2 cellular contexts compared by ENCODE assay signal in the genomic region with DNA sequence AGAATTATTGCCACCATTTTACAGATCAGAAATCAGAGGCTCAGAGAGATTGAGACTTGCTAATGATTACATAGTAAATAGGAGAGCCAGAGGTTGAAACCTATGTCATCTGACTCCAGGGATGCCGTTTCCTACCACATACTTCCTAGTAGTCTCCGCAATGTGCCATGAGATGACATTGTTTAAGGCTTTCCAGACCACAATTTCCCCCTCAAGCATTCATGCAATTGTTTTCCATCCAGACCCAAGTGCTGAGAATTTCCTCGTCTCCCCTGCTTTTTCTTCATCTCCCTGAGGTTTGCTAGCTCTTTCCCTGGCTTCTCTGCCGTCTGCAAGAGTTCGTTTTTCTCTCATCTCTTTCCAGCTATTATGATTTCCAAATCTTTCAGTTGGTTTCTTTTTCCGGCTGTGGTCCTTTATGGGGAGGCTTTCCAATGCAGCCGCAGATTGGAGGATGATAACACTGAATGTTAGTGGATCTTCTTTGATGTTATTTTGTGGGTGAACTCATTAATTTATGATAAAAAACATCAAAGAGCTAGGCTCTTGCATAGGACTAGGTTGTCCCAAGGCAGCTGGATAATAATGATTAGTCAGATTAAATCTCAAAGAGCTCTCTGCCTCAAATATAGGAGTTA.
TF ChIP-seq lines count a peak whose summit lies in the region.

No MANE protein-coding gene starts in this region.

TF ChIP-seq in SK-N-SH, 30 proteins besides CTCF, POLR2A, EP300 and RAD21:
- no peak for TF ChIP-seq RXRA (IDR thresholded peaks at IDR 0.05; ENCODE audit: borderline replicate concordance, low read depth)
- TF ChIP-seq RCOR1 (IDR thresholded peaks at IDR 0.05; ENCODE audit: low read length): no peak
- TF ChIP-seq EZH2phosphoT487 (IDR thresholded peaks at IDR 0.05; ENCODE audit: borderline replicate concordance, low read depth): no peak
- no peak for TF ChIP-seq NRF1 (IDR thresholded peaks at IDR 0.05; ENCODE audit: low read depth, low read length)
- no peak for TF ChIP-seq GATA2 (CRISPR knock-in tag; IDR thresholded peaks at IDR 0.05)
- no peak for TF ChIP-seq JUND (IDR thresholded peaks at IDR 0.05)
- TF ChIP-seq NFIC (IDR thresholded peaks at IDR 0.05; ENCODE audit: borderline replicate concordance): no peak
- no peak for TF ChIP-seq FOXM1 (IDR thresholded peaks at IDR 0.05; ENCODE audit: low read depth)
- TF ChIP-seq GABPA (IDR thresholded peaks at IDR 0.05; ENCODE audit: low read depth): no peak
- no peak for TF ChIP-seq SIN3A (IDR thresholded peaks at IDR 0.05; ENCODE audit: borderline replicate concordance, low read depth, low read length)

TF ChIP-seq in SK-N-SH treated with all-trans-retinoic acid at 6 μM for 48 hours, 23 proteins besides CTCF, POLR2A, EP300 and RAD21:
- TF ChIP-seq BACH2 (CRISPR knock-in tag; IDR thresholded peaks at IDR 0.05; ENCODE audit: borderline replicate concordance) (no peak), ZNF8 (CRISPR knock-in tag; IDR thresholded peaks at IDR 0.05) (no peak), ESRRG (CRISPR knock-in tag; IDR thresholded peaks at IDR 0.05) (no peak), ARNTL (CRISPR knock-in tag; IDR thresholded peaks at IDR 0.05; ENCODE audit: borderline replicate concordance, low read depth) (no peak), TOX (CRISPR knock-in tag; IDR thresholded peaks at IDR 0.05; ENCODE audit: borderline replicate concordance) (no peak), GLIS3 (CRISPR knock-in tag; IDR thresholded peaks at IDR 0.05) (no peak), ZFP30 (CRISPR knock-in tag; IDR thresholded peaks at IDR 0.05) (no peak), ZNF70 (CRISPR knock-in tag; IDR thresholded peaks at IDR 0.05) (no peak), ZC3H10 (CRISPR knock-in tag; IDR thresholded peaks at IDR 0.05) (no peak), OSR1 (CRISPR knock-in tag; IDR thresholded peaks at IDR 0.05) (no peak), ZFP3 (CRISPR knock-in tag; IDR thresholded peaks at IDR 0.05) (no peak)
- TF ChIP-seq, protein P1, sequence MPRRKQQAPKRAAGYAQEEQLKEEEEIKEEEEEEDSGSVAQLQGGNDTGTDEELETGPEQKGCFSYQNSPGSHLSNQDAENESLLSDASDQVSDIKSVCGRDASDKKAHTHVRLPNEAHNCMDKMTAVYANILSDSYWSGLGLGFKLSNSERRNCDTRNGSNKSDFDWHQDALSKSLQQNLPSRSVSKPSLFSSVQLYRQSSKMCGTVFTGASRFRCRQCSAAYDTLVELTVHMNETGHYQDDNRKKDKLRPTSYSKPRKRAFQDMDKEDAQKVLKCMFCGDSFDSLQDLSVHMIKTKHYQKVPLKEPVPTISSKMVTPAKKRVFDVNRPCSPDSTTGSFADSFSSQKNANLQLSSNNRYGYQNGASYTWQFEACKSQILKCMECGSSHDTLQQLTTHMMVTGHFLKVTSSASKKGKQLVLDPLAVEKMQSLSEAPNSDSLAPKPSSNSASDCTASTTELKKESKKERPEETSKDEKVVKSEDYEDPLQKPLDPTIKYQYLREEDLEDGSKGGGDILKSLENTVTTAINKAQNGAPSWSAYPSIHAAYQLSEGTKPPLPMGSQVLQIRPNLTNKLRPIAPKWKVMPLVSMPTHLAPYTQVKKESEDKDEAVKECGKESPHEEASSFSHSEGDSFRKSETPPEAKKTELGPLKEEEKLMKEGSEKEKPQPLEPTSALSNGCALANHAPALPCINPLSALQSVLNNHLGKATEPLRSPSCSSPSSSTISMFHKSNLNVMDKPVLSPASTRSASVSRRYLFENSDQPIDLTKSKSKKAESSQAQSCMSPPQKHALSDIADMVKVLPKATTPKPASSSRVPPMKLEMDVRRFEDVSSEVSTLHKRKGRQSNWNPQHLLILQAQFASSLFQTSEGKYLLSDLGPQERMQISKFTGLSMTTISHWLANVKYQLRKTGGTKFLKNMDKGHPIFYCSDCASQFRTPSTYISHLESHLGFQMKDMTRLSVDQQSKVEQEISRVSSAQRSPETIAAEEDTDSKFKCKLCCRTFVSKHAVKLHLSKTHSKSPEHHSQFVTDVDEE (CRISPR knock-in tag; IDR thresholded peaks at IDR 0.05): no peak
- TF ChIP-seq, protein P2, sequence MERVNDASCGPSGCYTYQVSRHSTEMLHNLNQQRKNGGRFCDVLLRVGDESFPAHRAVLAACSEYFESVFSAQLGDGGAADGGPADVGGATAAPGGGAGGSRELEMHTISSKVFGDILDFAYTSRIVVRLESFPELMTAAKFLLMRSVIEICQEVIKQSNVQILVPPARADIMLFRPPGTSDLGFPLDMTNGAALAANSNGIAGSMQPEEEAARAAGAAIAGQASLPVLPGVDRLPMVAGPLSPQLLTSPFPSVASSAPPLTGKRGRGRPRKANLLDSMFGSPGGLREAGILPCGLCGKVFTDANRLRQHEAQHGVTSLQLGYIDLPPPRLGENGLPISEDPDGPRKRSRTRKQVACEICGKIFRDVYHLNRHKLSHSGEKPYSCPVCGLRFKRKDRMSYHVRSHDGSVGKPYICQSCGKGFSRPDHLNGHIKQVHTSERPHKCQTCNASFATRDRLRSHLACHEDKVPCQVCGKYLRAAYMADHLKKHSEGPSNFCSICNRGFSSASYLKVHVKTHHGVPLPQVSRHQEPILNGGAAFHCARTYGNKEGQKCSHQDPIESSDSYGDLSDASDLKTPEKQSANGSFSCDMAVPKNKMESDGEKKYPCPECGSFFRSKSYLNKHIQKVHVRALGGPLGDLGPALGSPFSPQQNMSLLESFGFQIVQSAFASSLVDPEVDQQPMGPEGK (CRISPR knock-in tag; IDR thresholded peaks at IDR 0.05; ENCODE audit: borderline replicate concordance): no peak
- TF ChIP-seq, protein P3, sequence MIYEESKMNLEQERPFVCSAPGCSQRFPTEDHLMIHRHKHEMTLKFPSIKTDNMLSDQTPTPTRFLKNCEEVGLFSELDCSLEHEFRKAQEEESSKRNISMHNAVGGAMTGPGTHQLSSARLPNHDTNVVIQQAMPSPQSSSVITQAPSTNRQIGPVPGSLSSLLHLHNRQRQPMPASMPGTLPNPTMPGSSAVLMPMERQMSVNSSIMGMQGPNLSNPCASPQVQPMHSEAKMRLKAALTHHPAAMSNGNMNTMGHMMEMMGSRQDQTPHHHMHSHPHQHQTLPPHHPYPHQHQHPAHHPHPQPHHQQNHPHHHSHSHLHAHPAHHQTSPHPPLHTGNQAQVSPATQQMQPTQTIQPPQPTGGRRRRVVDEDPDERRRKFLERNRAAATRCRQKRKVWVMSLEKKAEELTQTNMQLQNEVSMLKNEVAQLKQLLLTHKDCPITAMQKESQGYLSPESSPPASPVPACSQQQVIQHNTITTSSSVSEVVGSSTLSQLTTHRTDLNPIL (CRISPR knock-in tag; IDR thresholded peaks at IDR 0.05; ENCODE audit: low read depth): no peak
- TF ChIP-seq, protein P4, sequence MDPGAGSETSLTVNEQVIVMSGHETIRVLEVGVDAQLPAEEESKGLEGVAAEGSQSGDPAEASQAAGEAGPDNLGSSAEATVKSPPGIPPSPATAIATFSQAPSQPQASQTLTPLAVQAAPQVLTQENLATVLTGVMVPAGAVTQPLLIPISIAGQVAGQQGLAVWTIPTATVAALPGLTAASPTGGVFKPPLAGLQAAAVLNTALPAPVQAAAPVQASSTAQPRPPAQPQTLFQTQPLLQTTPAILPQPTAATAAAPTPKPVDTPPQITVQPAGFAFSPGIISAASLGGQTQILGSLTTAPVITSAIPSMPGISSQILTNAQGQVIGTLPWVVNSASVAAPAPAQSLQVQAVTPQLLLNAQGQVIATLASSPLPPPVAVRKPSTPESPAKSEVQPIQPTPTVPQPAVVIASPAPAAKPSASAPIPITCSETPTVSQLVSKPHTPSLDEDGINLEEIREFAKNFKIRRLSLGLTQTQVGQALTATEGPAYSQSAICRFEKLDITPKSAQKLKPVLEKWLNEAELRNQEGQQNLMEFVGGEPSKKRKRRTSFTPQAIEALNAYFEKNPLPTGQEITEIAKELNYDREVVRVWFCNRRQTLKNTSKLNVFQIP (CRISPR knock-in tag; IDR thresholded peaks at IDR 0.05; ENCODE audit: borderline replicate concordance, low read depth): no peak
- TF ChIP-seq, protein P5, sequence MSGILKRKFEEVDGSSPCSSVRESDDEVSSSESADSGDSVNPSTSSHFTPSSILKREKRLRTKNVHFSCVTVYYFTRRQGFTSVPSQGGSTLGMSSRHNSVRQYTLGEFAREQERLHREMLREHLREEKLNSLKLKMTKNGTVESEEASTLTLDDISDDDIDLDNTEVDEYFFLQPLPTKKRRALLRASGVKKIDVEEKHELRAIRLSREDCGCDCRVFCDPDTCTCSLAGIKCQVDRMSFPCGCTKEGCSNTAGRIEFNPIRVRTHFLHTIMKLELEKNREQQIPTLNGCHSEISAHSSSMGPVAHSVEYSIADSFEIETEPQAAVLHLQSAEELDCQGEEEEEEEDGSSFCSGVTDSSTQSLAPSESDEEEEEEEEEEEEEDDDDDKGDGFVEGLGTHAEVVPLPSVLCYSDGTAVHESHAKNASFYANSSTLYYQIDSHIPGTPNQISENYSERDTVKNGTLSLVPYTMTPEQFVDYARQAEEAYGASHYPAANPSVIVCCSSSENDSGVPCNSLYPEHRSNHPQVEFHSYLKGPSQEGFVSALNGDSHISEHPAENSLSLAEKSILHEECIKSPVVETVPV (CRISPR knock-in tag; IDR thresholded peaks at IDR 0.05): no peak
